In the genomic region with DNA sequence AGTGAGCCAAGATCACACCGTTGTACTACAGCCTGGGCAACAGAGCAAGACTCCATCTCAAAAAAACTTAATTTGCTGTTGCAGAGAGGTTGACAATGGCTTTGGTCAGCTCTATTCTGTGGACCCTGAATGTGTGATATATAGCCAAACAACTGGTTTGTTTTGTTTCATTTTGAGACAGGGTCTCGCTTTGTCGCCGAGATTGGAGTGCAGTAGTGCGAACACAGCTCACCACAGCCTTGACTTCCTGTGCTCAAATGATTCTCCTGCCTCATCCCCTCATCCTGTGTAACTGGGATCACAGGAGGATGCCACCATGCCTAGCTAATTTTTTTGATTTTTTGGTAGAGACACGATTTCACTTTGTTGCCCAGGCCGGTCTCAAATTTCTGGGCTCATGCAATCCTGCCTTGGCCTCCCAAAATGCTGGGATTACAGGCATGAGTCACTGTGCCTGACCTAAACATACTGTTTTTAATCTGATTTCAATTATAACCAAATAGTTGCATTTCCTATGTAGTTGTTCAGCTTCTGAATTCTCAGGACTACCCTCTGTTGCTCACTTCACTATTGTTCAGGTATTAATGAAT, we compare ENCODE assay signal across 29 cellular contexts. TPM values are rescaled to one million over a fixed set of nuclear protein-coding genes. Genes with fewer than 3 reads are reported as not detected.
DNase-seq lines count a peak whose midpoint lies in the region; ATAC-seq and TF ChIP-seq lines count a peak whose summit lies in the region.
"Had no signal": no experiment of that assay in that cellular context is flagged by ENCODE, and none has a peak within 500 bp of the region (broad histone marks: within the 10 kb centered on the region; RNA-seq: fewer than 3 reads in every experiment).

No MANE protein-coding gene starts in this region.

- intact Hi-C loops in activated CD8-positive, alpha-beta T cell treated with anti-CD3 and anti-CD28 coated beads for 36 hours (cut with micrococcal nuclease): no loop called here
- intact Hi-C loops in uterus (cut with DNase I; ENCODE audit: low total_unique reads): no loop called here

- H3K9me3 Mint-ChIP-seq in activated CD8-positive, alpha-beta T cell treated with anti-CD3 and anti-CD28 coated beads for 36 hours: no peaks in the 10 kb centered on the region
- no peaks in the 10 kb centered on the region for H3K9me3 Mint-ChIP-seq in activated CD8-positive, alpha-beta T cell treated with anti-CD3 and anti-CD28 coated beads, Interleukin-2, amount 10 ng/mL, durations not matched to agents 7 days and 5 days (ENCODE audit: insufficient read depth)
- no peaks in the 10 kb centered on the region for H3K9me3 Mint-ChIP-seq in stimulated activated effector memory CD8-positive, alpha-beta T cell treated with anti-CD3 and anti-CD28 coated beads, Interleukin-12 subunit alpha, Interleukin-12 subunit beta, amount 100 ng/mL, for 72 hours
- H3K9me3 Mint-ChIP-seq: mesothelial cell of epicardium; natural killer cell treated with Interleukin-12 subunit alpha and Interleukin-12 subunit beta and Interleukin-15 and Interleukin-18, amount 100 ng/mL, for 72 hours; T-helper 1 cell treated with Interleukin-12 subunit alpha and Interleukin-12 subunit beta and Interleukin-4 antibody, amounts not matched to agents 30 μg/mL and 1 μg/mL, for 36 hours had no signal

- no peaks in the 10 kb centered on the region for H3K27me3 Mint-ChIP-seq in activated CD8-positive, alpha-beta T cell treated with anti-CD3 and anti-CD28 coated beads for 36 hours
- peaks cover 2% of the 10 kb centered on the region for H3K27me3 Mint-ChIP-seq in activated CD8-positive, alpha-beta T cell treated with anti-CD3 and anti-CD28 coated beads, Interleukin-2, amount 10 ng/mL, durations not matched to agents 7 days and 5 days (ENCODE audit: low read depth)
- H3K27me3 Mint-ChIP-seq: natural killer cell treated with Interleukin-12 subunit alpha and Interleukin-12 subunit beta and Interleukin-15 and Interleukin-18, amount 100 ng/mL, for 72 hours had no signal

- ATAC-seq in activated CD8-positive, alpha-beta T cell treated with anti-CD3 and anti-CD28 coated beads for 36 hours: no peak
- no peak for ATAC-seq in activated CD8-positive, alpha-beta T cell treated with anti-CD3 and anti-CD28 coated beads, Interleukin-2, amount 10 ng/mL, durations not matched to agents 7 days and 5 days
- peak; percentile 56 for ATAC-seq in stimulated activated effector memory CD8-positive, alpha-beta T cell treated with anti-CD3 and anti-CD28 coated beads, Interleukin-12 subunit alpha, Interleukin-12 subunit beta, amount 100 ng/mL, for 72 hours
- ATAC-seq in HG03354 (IDR thresholded peaks at IDR 0.05; ENCODE audit: poor library complexity, severe bottlenecking, unreplicated experiment) (no peak), GM19397 (IDR thresholded peaks at IDR 0.05; ENCODE audit: unreplicated experiment) (no peak)
- ATAC-seq: PC-3 had no signal

- DNase-seq in activated CD8-positive, alpha-beta T cell treated with anti-CD3 and anti-CD28 coated beads for 36 hours: no peak
- DNase-seq in activated CD8-positive, alpha-beta T cell treated with anti-CD3 and anti-CD28 coated beads, Interleukin-2, amount 10 ng/mL, durations not matched to agents 7 days and 5 days: no peak
- DNase-seq in MG63 (peak; percentile 34), fibroblast of mammary gland (ENCODE audit: low read depth) (peak; percentile 76), uterus (no peak)
- DNase-seq in stimulated activated effector memory CD8-positive, alpha-beta T cell treated with anti-CD3 and anti-CD28 coated beads, Interleukin-12 subunit alpha, Interleukin-12 subunit beta, amount 100 ng/mL, for 72 hours (ENCODE audit: low spot score in 2 of 2): no peak
- DNase-seq: activated naive CD4-positive, alpha-beta T cell; activated T-cell treated with anti-CD3 and anti-CD28 coated beads, Interleukin-2, amount 50 U/mL, for 1 hour; amniotic stem cell; C1 segment of cervical spinal cord; foreskin melanocyte; left ventricle myocardium inferior; NCI-H187 treated with DMSO at 0.1 percent for 48 hours; NCI-H82; ovary; PC-3; SIG-M5; stimulated activated CD4-positive, alpha-beta T cell treated with anti-CD3 and anti-CD28 coated beads, Interleukin-4, amount 100 ng/mL, for 24 hours; stomach; transverse colon had no signal

- H3K4me1 Mint-ChIP-seq in activated CD8-positive, alpha-beta T cell treated with anti-CD3 and anti-CD28 coated beads for 36 hours (ENCODE audit: low read depth): no peaks in the 10 kb centered on the region
- H3K4me1 Mint-ChIP-seq in activated CD8-positive, alpha-beta T cell treated with anti-CD3 and anti-CD28 coated beads, Interleukin-2, amount 10 ng/mL, durations not matched to agents 7 days and 5 days (ENCODE audit: low read depth): no peaks in the 10 kb centered on the region
- H3K4me1 Mint-ChIP-seq in stimulated activated effector memory CD8-positive, alpha-beta T cell treated with anti-CD3 and anti-CD28 coated beads, Interleukin-12 subunit alpha, Interleukin-12 subunit beta, amount 100 ng/mL, for 72 hours: no peaks in the 10 kb centered on the region
- H3K4me1 Mint-ChIP-seq: mesothelial cell of epicardium had no signal

- H3K36me3 ChIP-seq in MG63 (peaks cover 56% of the 10 kb centered on the region), uterus (no peaks in the 10 kb centered on the region)
- H3K36me3 ChIP-seq: breast epithelium, ovary had no signal

- TF ChIP-seq POLR2A in uterus (IDR thresholded peaks at IDR 0.05): no peak

- peak overlapping the region; percentile 26 for H3K27ac Mint-ChIP-seq in activated CD8-positive, alpha-beta T cell treated with anti-CD3 and anti-CD28 coated beads for 36 hours
- H3K27ac Mint-ChIP-seq in activated CD8-positive, alpha-beta T cell treated with anti-CD3 and anti-CD28 coated beads, Interleukin-2, amount 10 ng/mL, durations not matched to agents 7 days and 5 days: no peak overlapping the region
- peak overlapping the region; percentile 52 for H3K27ac Mint-ChIP-seq in stimulated activated effector memory CD8-positive, alpha-beta T cell treated with anti-CD3 and anti-CD28 coated beads, Interleukin-12 subunit alpha, Interleukin-12 subunit beta, amount 100 ng/mL, for 72 hours
- H3K27ac Mint-ChIP-seq: mesothelial cell of epicardium; T-helper 1 cell treated with Interleukin-12 subunit alpha and Interleukin-12 subunit beta and Interleukin-4 antibody, amounts not matched to agents 30 μg/mL and 1 μg/mL, for 36 hours had no signal

- H3K9me3 ChIP-seq in MG63 (no peaks in the 10 kb centered on the region), uterus (no peaks in the 10 kb centered on the region)
- H3K9me3 ChIP-seq: breast epithelium, left ventricle myocardium inferior, ovary, stomach, transverse colon had no signal

- H3K4me3 ChIP-seq in MG63 (no peak overlapping the region), fibroblast of mammary gland (ENCODE audit: control insufficient read depth, low read depth, low read length) (no peak overlapping the region), uterus (no peak overlapping the region)
- H3K4me3 ChIP-seq: breast epithelium, coronary artery, left ventricle myocardium inferior, ovary, stomach, transverse colon had no signal

- CTCF ChIA-PET in activated CD8-positive, alpha-beta T cell treated with anti-CD3 and anti-CD28 coated beads for 36 hours (lab: Charles Lee): interaction anchor here (0.9 kb wide), 1 partner anchor 19 kb away, joined by 3 read pairs; no protein-coding TSS in a partner anchor
- CTCF ChIA-PET in activated CD8-positive, alpha-beta T cell treated with anti-CD3 and anti-CD28 coated beads, Interleukin-2, amount 10 ng/mL, durations not matched to agents 7 days and 5 days (lab: Charles Lee): interaction anchor here (1.0 kb wide), 1 partner anchor 388 kb away, joined by 3 read pairs; no protein-coding TSS in a partner anchor

- H3K27me3 ChIP-seq in MG63 (no peaks in the 10 kb centered on the region), uterus (no peaks in the 10 kb centered on the region)
- H3K27me3 ChIP-seq: breast epithelium, ovary, stomach, transverse colon had no signal

- TF ChIP-seq CTCF in activated CD8-positive, alpha-beta T cell treated with anti-CD3 and anti-CD28 coated beads for 36 hours (IDR thresholded peaks at IDR 0.05): no peak
- TF ChIP-seq CTCF in fibroblast of mammary gland (conservative IDR thresholded peaks at IDR 0.05; ENCODE audit: control insufficient read depth, insufficient read depth, low read depth, low read length): no peak
- no peak for TF ChIP-seq CTCF in uterus (IDR thresholded peaks at IDR 0.05)

- POLR2A ChIA-PET in activated CD8-positive, alpha-beta T cell treated with anti-CD3 and anti-CD28 coated beads for 36 hours (lab: Charles Lee): interaction anchor here (0.6 kb wide), 1 partner anchor 454 kb away, joined by 4 read pairs; no protein-coding TSS in a partner anchor
- POLR2A ChIA-PET in activated CD8-positive, alpha-beta T cell treated with anti-CD3 and anti-CD28 coated beads, Interleukin-2, amount 10 ng/mL, durations not matched to agents 7 days and 5 days (lab: Charles Lee): interaction anchor here (0.6 kb wide), 1 partner anchor 33 kb away, joined by 6 read pairs; no protein-coding TSS in a partner anchor

- no peak overlapping the region for H3K4me3 Mint-ChIP-seq in activated CD8-positive, alpha-beta T cell treated with anti-CD3 and anti-CD28 coated beads for 36 hours
- H3K4me3 Mint-ChIP-seq in activated CD8-positive, alpha-beta T cell treated with anti-CD3 and anti-CD28 coated beads, Interleukin-2, amount 10 ng/mL, durations not matched to agents 7 days and 5 days: no peak overlapping the region
- H3K4me3 Mint-ChIP-seq in stimulated activated effector memory CD8-positive, alpha-beta T cell treated with anti-CD3 and anti-CD28 coated beads, Interleukin-12 subunit alpha, Interleukin-12 subunit beta, amount 100 ng/mL, for 72 hours: no peak overlapping the region
- H3K4me3 Mint-ChIP-seq: mesothelial cell of epicardium; natural killer cell treated with Interleukin-12 subunit alpha and Interleukin-12 subunit beta and Interleukin-15 and Interleukin-18, amount 100 ng/mL, for 72 hours; T-helper 1 cell treated with Interleukin-12 subunit alpha and Interleukin-12 subunit beta and Interleukin-4 antibody, amounts not matched to agents 30 μg/mL and 1 μg/mL, for 36 hours had no signal

- no peak overlapping the region for H3K27ac ChIP-seq in uterus
- H3K27ac ChIP-seq: breast epithelium, coronary artery, KMS-11, left ventricle myocardium inferior, ovary, transverse colon had no signal

- H3K36me3 Mint-ChIP-seq in activated CD8-positive, alpha-beta T cell treated with anti-CD3 and anti-CD28 coated beads for 36 hours (ENCODE audit: low read depth): peaks cover 30% of the 10 kb centered on the region
- H3K36me3 Mint-ChIP-seq in activated CD8-positive, alpha-beta T cell treated with anti-CD3 and anti-CD28 coated beads, Interleukin-2, amount 10 ng/mL, durations not matched to agents 7 days and 5 days (ENCODE audit: low read depth): peaks cover 36% of the 10 kb centered on the region
- H3K36me3 Mint-ChIP-seq in stimulated activated effector memory CD8-positive, alpha-beta T cell treated with anti-CD3 and anti-CD28 coated beads, Interleukin-12 subunit alpha, Interleukin-12 subunit beta, amount 100 ng/mL, for 72 hours: no peaks in the 10 kb centered on the region

- H3K4me1 ChIP-seq in uterus: no peaks in the 10 kb centered on the region
- H3K4me1 ChIP-seq: breast epithelium, stomach had no signal

RNA-seq across cellular contexts. Expression of gene RNF183, which starts 9.8 kb away (rescaled TPM):
- total RNA-seq in activated CD8-positive, alpha-beta T cell treated with anti-CD3 and anti-CD28 coated beads for 36 hours: under 1 TPM in 1 of 2 experiments, not detected in 1; 0.27 TPM
- not detected for total RNA-seq in activated CD8-positive, alpha-beta T cell treated with anti-CD3 and anti-CD28 coated beads, Interleukin-2, amount 10 ng/mL, durations not matched to agents 7 days and 5 days
- total RNA-seq in MG63 (2014; rRNA removed; shearing (Covaris generic); ENCODE audit: low replicate concordance): not detected in 2 replicates
- under 1 TPM in 2 of 4 donors, not detected in 2; 0.35 to 0.82 TPM for total RNA-seq in uterus
- total RNA-seq: A172; left ventricle myocardium inferior; natural killer cell treated with Interleukin-12 subunit alpha and Interleukin-12 subunit beta and Interleukin-15 and Interleukin-18, amount 100 ng/mL, for 72 hours; PC-3 had no signal

RNA-seq across cellular contexts. Expression of gene PRPF4, which starts 17.9 kb away (rescaled TPM):
- 10 to 100 TPM; 52.9 to 56.5 TPM for total RNA-seq in activated CD8-positive, alpha-beta T cell treated with anti-CD3 and anti-CD28 coated beads for 36 hours
- 10 to 100 TPM; 33.3 to 37.3 TPM for total RNA-seq in activated CD8-positive, alpha-beta T cell treated with anti-CD3 and anti-CD28 coated beads, Interleukin-2, amount 10 ng/mL, durations not matched to agents 7 days and 5 days
- 42.0 and 58.9 TPM in 2 replicates for total RNA-seq in MG63 (2014; rRNA removed; shearing (Covaris generic); ENCODE audit: low replicate concordance)
- 10 to 100 TPM in 3 of 4 donors, 1 to 10 TPM in 1; 5.9 to 30.2 (median 18.4) TPM for total RNA-seq in uterus

RNA-seq across cellular contexts. Expression of gene CDC26, which starts 18.0 kb away (rescaled TPM):
- 10 to 100 TPM; 28.0 to 30.4 TPM for total RNA-seq in activated CD8-positive, alpha-beta T cell treated with anti-CD3 and anti-CD28 coated beads for 36 hours
- 10 to 100 TPM; 26.1 to 28.9 TPM for total RNA-seq in activated CD8-positive, alpha-beta T cell treated with anti-CD3 and anti-CD28 coated beads, Interleukin-2, amount 10 ng/mL, durations not matched to agents 7 days and 5 days
- total RNA-seq in MG63 (2014; rRNA removed; shearing (Covaris generic); ENCODE audit: low replicate concordance): 38.9 and 67.6 TPM in 2 replicates
- total RNA-seq in uterus: 10 to 100 TPM; 16.9 to 30.9 (median 26.3) TPM

RNA-seq across cellular contexts. Expression of gene WDR31, which starts 46.7 kb away (rescaled TPM):
- total RNA-seq in activated CD8-positive, alpha-beta T cell treated with anti-CD3 and anti-CD28 coated beads for 36 hours: 1 to 10 TPM; 1.3 to 1.4 TPM
- total RNA-seq in activated CD8-positive, alpha-beta T cell treated with anti-CD3 and anti-CD28 coated beads, Interleukin-2, amount 10 ng/mL, durations not matched to agents 7 days and 5 days: under 1 TPM; 0.47 to 0.92 TPM
- total RNA-seq in MG63 (2014; rRNA removed; shearing (Covaris generic); ENCODE audit: low replicate concordance): 1.6 and 2.5 TPM in 2 replicates
- total RNA-seq in uterus: 1 to 10 TPM in 3 of 4 donors, under 1 TPM in 1; 0.29 to 3.6 (median 2.8) TPM

RNA-seq across cellular contexts. Expression of gene BSPRY, which starts 56.0 kb away (rescaled TPM):
- 1 to 10 TPM; 8.2 to 9.1 TPM for total RNA-seq in activated CD8-positive, alpha-beta T cell treated with anti-CD3 and anti-CD28 coated beads for 36 hours
- 1 to 10 TPM; 4.0 to 4.4 TPM for total RNA-seq in activated CD8-positive, alpha-beta T cell treated with anti-CD3 and anti-CD28 coated beads, Interleukin-2, amount 10 ng/mL, durations not matched to agents 7 days and 5 days
- not detected in 2 replicates for total RNA-seq in MG63 (2014; rRNA removed; shearing (Covaris generic); ENCODE audit: low replicate concordance)
- total RNA-seq in uterus: 1 to 10 TPM in 1 of 4 donors, under 1 TPM in 1, not detected in 2; 0.40 to 1.9 TPM
- total RNA-seq: A172 had no signal

Comparison
In these comparisons a context has a peak if more than half of its experiments do, and no peak if none do; other contexts are left out.
1. DNase-seq: peak in MG63 (single experiment) and fibroblast of mammary gland (single experiment); none in activated CD8-positive, alpha-beta T cell treated with anti-CD3 and anti-CD28 coated beads for 36 hours (single experiment), activated CD8-positive, alpha-beta T cell treated with anti-CD3 and anti-CD28 coated beads, Interleukin-2, amount 10 ng/mL, durations not matched to agents 7 days and 5 days (single experiment), stimulated activated effector memory CD8-positive, alpha-beta T cell treated with anti-CD3 and anti-CD28 coated beads, Interleukin-12 subunit alpha, Interleukin-12 subunit beta, amount 100 ng/mL, for 72 hours (0 of 2) and uterus (0 of 2).